Comparison of ENCODE assay signal across 26 cellular contexts in the genomic region with DNA sequence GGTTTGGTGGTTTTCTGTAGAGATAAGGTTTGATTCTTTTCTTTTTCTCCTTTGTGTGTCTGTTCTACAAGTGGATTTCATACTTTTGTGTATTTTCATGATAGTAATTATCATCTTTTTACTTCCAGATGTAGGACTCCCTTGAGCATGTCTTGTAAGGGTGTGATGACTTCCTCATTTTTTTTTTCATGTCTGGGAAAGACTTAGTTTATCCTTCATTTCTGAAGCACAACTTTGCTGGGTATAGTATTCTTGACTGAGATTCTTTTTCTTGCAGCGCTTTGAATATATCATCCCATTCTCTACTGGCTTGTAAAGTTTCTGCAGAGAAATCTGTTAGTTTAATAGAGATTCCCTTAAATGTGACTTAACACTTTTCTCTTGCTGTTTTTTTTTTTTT. TPM values are rescaled to one million over a fixed set of nuclear protein-coding genes. Genes with fewer than 3 reads are reported as not detected.
"Had no signal": no experiment of that assay in that cellular context is flagged by ENCODE, and none has a peak within 500 bp of the region (broad histone marks: within the 10 kb centered on the region; RNA-seq: fewer than 3 reads in every experiment).

No MANE protein-coding gene starts in this region.

- ATAC-seq: esophagus mucosa; left lobe of liver; sciatic nerve; SK-N-SH treated with all-trans-retinoic acid at 6 μM for 48 hours; stimulated activated effector memory CD8-positive, alpha-beta T cell treated with anti-CD3 and anti-CD28 coated beads, Interleukin-12 subunit alpha, Interleukin-12 subunit beta, amount 100 ng/mL, for 72 hours had no signal

- DNase-seq: activated CD4-positive, alpha-beta T cell treated with anti-CD3 and anti-CD28 coated beads for 1 hour; activated gamma-delta T cell treated with Interleukin-2 at 50 U/mL for 16 hours; activated T-cell treated with anti-CD3 and anti-CD28 coated beads, Interleukin-2, amount 50 U/mL, for 4 hours; brain microvascular endothelial cell; caudate nucleus; dermis blood vessel endothelial cell; effector CD8-positive, alpha-beta T cell; foreskin melanocyte; naive B cell; small intestine; stimulated activated CD4-positive, alpha-beta T cell treated with anti-CD3 and anti-CD28 coated beads, Interleukin-2, amount 100 ng/mL, for 24 hours; transverse colon; WERI-Rb-1 had no signal

- H3K4me1 Mint-ChIP-seq: neural progenitor cell had no signal

- H3K4me3 Mint-ChIP-seq: activated T-cell treated with anti-CD3 and anti-CD28 coated beads, Interleukin-2, amount 50 U/mL, for 4 hours; neural progenitor cell; stimulated activated effector memory CD8-positive, alpha-beta T cell treated with anti-CD3 and anti-CD28 coated beads, Interleukin-12 subunit alpha, Interleukin-12 subunit beta, amount 100 ng/mL, for 72 hours had no signal

- H3K27ac Mint-ChIP-seq: neural progenitor cell; stimulated activated effector memory CD8-positive, alpha-beta T cell treated with anti-CD3 and anti-CD28 coated beads, Interleukin-12 subunit alpha, Interleukin-12 subunit beta, amount 100 ng/mL, for 72 hours had no signal

- H3K27me3 Mint-ChIP-seq: naive B cell had no signal

RNA-seq across cellular contexts. Expression of a gene that starts 49.6 kb away (rescaled TPM):
- total RNA-seq: activated T-cell treated with anti-CD3 and anti-CD28 coated beads, Interleukin-2, amount 50 U/mL, for 4 hours; ascending aorta; dermis blood vessel endothelial cell; endothelial cell of umbilical vein; esophagus mucosa; kidney epithelial cell; mucosa of gallbladder; renal cortical epithelial cell; T-helper 2 cell treated with Interferon-gamma antibody and Interleukin-4, amounts not matched to agents 100 ng/mL and 5 ng/mL, for 36 hours; temporal lobe; transverse colon had no signal
